ENCODE assay signal across 18 cellular contexts in genomic region chr13:26469602-26470001, GRCh38.
"Had no signal": no experiment of that assay in that cellular context is flagged by ENCODE, and none has a peak within 500 bp of the region (broad histone marks: within the 10 kb centered on the region; RNA-seq: fewer than 3 reads in every experiment).

No MANE protein-coding gene starts in this region.

- H3K9me3 Mint-ChIP-seq: activated naive CD4-positive, alpha-beta T cell treated with anti-CD3 and anti-CD28 coated beads, Interleukin-2, amount 10 ng/mL, durations not matched to agents 7 days and 5 days; activated T-cell treated with anti-CD3 and anti-CD28 coated beads, Interleukin-2, amount 50 U/mL, for 24 hours; natural killer cell treated with Interleukin-12 subunit alpha and Interleukin-12 subunit beta and Interleukin-15 and Interleukin-18, amount 100 ng/mL, for 72 hours; stimulated activated naive CD8-positive, alpha-beta T cell treated with anti-CD3 and anti-CD28 coated beads, Interleukin-15, Interleukin-2, amounts not matched to agents 100 ng/mL and 50 ng/mL, for 24 hours had no signal

- FAIRE-seq: astrocyte, bronchial epithelial cell, colon, keratinocyte had no signal

- H3K36me3 Mint-ChIP-seq: activated naive CD4-positive, alpha-beta T cell treated with anti-CD3 and anti-CD28 coated beads, Interleukin-2, amount 10 ng/mL, durations not matched to agents 7 days and 5 days; memory B cell; natural killer cell treated with Interleukin-12 subunit alpha and Interleukin-12 subunit beta and Interleukin-15 and Interleukin-18, amount 100 ng/mL, for 72 hours had no signal

- DNase-seq: activated CD4-positive, alpha-beta memory T cell treated with anti-CD3 and anti-CD28 coated beads, Interleukin-2, amount 10 ng/mL, durations not matched to agents 7 days and 5 days; activated CD4-positive, alpha-beta T cell treated with anti-CD3 and anti-CD28 coated beads for 4 hours; activated naive CD4-positive, alpha-beta T cell treated with anti-CD3 and anti-CD28 coated beads, Interleukin-2, amount 10 ng/mL, durations not matched to agents 7 days and 5 days; activated T-cell treated with anti-CD3 and anti-CD28 coated beads, Interleukin-2, amount 50 U/mL, for 24 hours; erythroblast; left lung; occipital lobe; psoas muscle; spleen had no signal

- ATAC-seq: gastroesophageal sphincter; left lung; natural killer cell treated with Interleukin-12 subunit alpha and Interleukin-12 subunit beta and Interleukin-15 and Interleukin-18, amount 100 ng/mL, for 72 hours; psoas muscle; sciatic nerve had no signal

- H3K27ac Mint-ChIP-seq: activated CD4-positive, alpha-beta memory T cell treated with anti-CD3 and anti-CD28 coated beads, Interleukin-2, amount 10 ng/mL, durations not matched to agents 7 days and 5 days; activated naive CD4-positive, alpha-beta T cell treated with anti-CD3 and anti-CD28 coated beads, Interleukin-2, amount 10 ng/mL, durations not matched to agents 7 days and 5 days; activated T-cell treated with anti-CD3 and anti-CD28 coated beads, Interleukin-2, amount 50 U/mL, for 24 hours; memory B cell; natural killer cell treated with Interleukin-12 subunit alpha and Interleukin-12 subunit beta and Interleukin-15 and Interleukin-18, amount 100 ng/mL, for 72 hours; stimulated activated naive CD8-positive, alpha-beta T cell treated with anti-CD3 and anti-CD28 coated beads, Interleukin-15, Interleukin-2, amounts not matched to agents 100 ng/mL and 50 ng/mL, for 24 hours had no signal
